7 cellular contexts compared by ENCODE assay signal in the genomic region with DNA sequence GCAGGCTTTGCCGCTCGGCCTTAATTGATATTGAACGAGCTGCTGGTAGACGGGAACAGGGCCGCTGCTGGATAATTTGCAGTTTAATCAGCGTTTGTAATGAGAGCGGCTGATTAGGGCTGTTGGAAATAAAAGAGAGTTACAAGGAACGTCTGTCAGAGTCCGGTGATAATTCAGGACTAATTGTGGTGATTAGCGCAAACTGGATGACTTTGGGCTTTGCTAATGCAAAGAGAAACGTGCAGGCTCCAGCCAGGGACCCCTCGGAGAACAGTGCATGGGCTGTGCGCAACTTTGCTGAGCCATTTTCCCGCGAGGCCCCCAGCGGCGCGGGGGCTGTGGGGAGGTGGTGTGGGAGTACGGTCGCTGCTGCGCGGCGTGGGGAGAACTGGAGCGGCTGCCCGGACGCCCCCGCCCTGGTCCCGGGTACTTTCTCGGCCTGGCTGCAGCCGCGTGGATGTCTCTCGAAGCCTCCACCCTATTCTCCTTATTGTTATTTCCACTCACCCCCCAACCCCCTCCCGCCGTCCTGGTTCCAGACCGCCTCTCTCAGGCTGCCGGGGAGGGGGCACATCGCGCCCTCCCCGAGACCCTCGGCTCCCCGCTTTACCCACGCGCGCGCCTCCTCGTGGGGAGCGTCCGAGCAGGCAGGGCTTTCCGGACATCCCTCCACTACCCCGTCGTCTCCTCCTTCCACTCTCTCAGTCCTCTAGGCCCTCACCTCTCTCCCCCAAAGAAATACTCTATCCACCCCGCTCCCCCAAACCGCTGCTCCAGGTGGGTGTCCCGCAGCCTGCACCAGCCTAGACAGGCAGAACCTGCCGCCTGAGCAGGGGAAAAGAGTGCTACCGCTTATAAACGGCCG.
DNase-seq lines count a peak whose midpoint lies in the region; ATAC-seq, FAIRE-seq and TF ChIP-seq lines count a peak whose summit lies in the region.

No MANE protein-coding gene starts in this region.

- in situ Hi-C loops in GM23248 (cut with MboI), result no loop called here

- no peaks in the 10 kb centered on the region for H4K20me1 ChIP-seq in GM23248 (ENCODE audit: insufficient read depth)
- H4K20me1 ChIP-seq in astrocyte (ENCODE audit: insufficient read depth, low read length), result no peaks in the 10 kb centered on the region

- H3K4me3 Mint-ChIP-seq in astrocyte (ENCODE audit: unreplicated experiment), result peak overlapping the region; percentile 77
- peak overlapping the region; percentile 19 to 73 (median 54) for H3K4me3 Mint-ChIP-seq in immature natural killer cell
- H3K4me3 Mint-ChIP-seq in stimulated activated naive B cell treated with anti-CD40 and anti-IgM and Interleukin-4, amounts not matched to agents 10 μg/mL and 1 μg/mL and 100 μg/mL, for 72 hours, result peak overlapping the region; percentile 78 to 84

- no peaks in the 10 kb centered on the region for H3F3A ChIP-seq in GM23248 (ENCODE audit: insufficient read depth)

- no peaks in the 10 kb centered on the region for H3K36me3 Mint-ChIP-seq in astrocyte (ENCODE audit: low read depth, unreplicated experiment)
- no peaks in the 10 kb centered on the region for H3K36me3 Mint-ChIP-seq in immature natural killer cell
- H3K36me3 Mint-ChIP-seq in stimulated activated naive B cell treated with anti-CD40 and anti-IgM and Interleukin-4, amounts not matched to agents 10 μg/mL and 1 μg/mL and 100 μg/mL, for 72 hours, result no peaks in the 10 kb centered on the region

- no peaks in the 10 kb centered on the region for H3K9me3 ChIP-seq in GM23248 (ENCODE audit: low read depth)
- no peaks in the 10 kb centered on the region for H3K9me3 ChIP-seq in astrocyte (ENCODE audit: insufficient read depth, low read depth, low read length)

- H2AFZ ChIP-seq in GM23248 (peak overlapping the region; percentile 98), astrocyte (ENCODE audit: low read depth, low read length) (peak overlapping the region; percentile 77)

- H3K9me3 Mint-ChIP-seq in astrocyte (ENCODE audit: unreplicated experiment) (peaks cover 2% of the 10 kb centered on the region), immature natural killer cell (peaks cover 0 to 4% (median 0%) of the 10 kb centered on the region in 6 donors)
- H3K9me3 Mint-ChIP-seq in stimulated activated naive B cell treated with anti-CD40 and anti-IgM and Interleukin-4, amounts not matched to agents 10 μg/mL and 1 μg/mL and 100 μg/mL, for 72 hours, result no peaks in the 10 kb centered on the region

- peak overlapping the region; percentile 73 for H3K4me3 ChIP-seq in GM23248
- H3K4me3 ChIP-seq in astrocyte (ENCODE audit: insufficient read depth, low read depth, low read length), result peak overlapping the region; percentile 58

- ATAC-seq in stimulated activated naive B cell treated with anti-CD40 and anti-IgM and Interleukin-4, amounts not matched to agents 10 μg/mL and 1 μg/mL and 100 μg/mL, for 72 hours (replicated peaks), result peak; percentile 38 to 46
- ATAC-seq in GM18502 (IDR thresholded peaks at IDR 0.05; ENCODE audit: poor library complexity, unreplicated experiment) (no peak), GM21529 (IDR thresholded peaks at IDR 0.05; ENCODE audit: unreplicated experiment) (no peak)

- no peak for FAIRE-seq in astrocyte (lab: Jason Lieb, UNC)

- peak overlapping the region; percentile 98 for H3K4me2 ChIP-seq in GM23248 (ENCODE audit: unreplicated experiment)
- H3K4me2 ChIP-seq in astrocyte (ENCODE audit: low read length), result peak overlapping the region; percentile 90

- H3K27ac Mint-ChIP-seq in astrocyte (ENCODE audit: unreplicated experiment) (no peak overlapping the region), immature natural killer cell (no peak overlapping the region)
- H3K27ac Mint-ChIP-seq in stimulated activated naive B cell treated with anti-CD40 and anti-IgM and Interleukin-4, amounts not matched to agents 10 μg/mL and 1 μg/mL and 100 μg/mL, for 72 hours, result peak overlapping the region; percentile 21

- H3K9ac ChIP-seq in GM23248 (peak overlapping the region; percentile 61), astrocyte (ENCODE audit: low read length) (peak overlapping the region; percentile 42)

- DNase-seq in GM23248 (peak; percentile 41), astrocyte (ENCODE audit: low read depth) (no peak), immature natural killer cell (no peak), inferior parietal cortex (ENCODE audit: extremely low spot score) (no peak)
- DNase-seq in stimulated activated naive B cell treated with anti-CD40 and anti-IgM and Interleukin-4, amounts not matched to agents 10 μg/mL and 1 μg/mL and 100 μg/mL, for 72 hours, result no peak

- H3K79me2 ChIP-seq in GM23248 (ENCODE audit: insufficient read depth), result no peaks in the 10 kb centered on the region
- no peaks in the 10 kb centered on the region for H3K79me2 ChIP-seq in astrocyte (ENCODE audit: insufficient read depth, low read length)

- H3K4me1 Mint-ChIP-seq in astrocyte (ENCODE audit: low read depth, unreplicated experiment) (peaks cover 9% of the 10 kb centered on the region), immature natural killer cell (peaks cover 7 to 20% of the 10 kb centered on the region in 2 donors)
- peaks cover 7 to 13% of the 10 kb centered on the region in 2 donors for H3K4me1 Mint-ChIP-seq in stimulated activated naive B cell treated with anti-CD40 and anti-IgM and Interleukin-4, amounts not matched to agents 10 μg/mL and 1 μg/mL and 100 μg/mL, for 72 hours

- H3K36me3 ChIP-seq in GM23248 (ENCODE audit: low read depth) (no peaks in the 10 kb centered on the region), astrocyte (ENCODE audit: insufficient read depth, low read length) (no peaks in the 10 kb centered on the region)

- no peaks in the 10 kb centered on the region for H3K9me2 ChIP-seq in GM23248 (ENCODE audit: insufficient read depth)

- no peak overlapping the region for H3K27ac ChIP-seq in GM23248
- no peak overlapping the region for H3K27ac ChIP-seq in astrocyte (ENCODE audit: low read depth, low read length)

- H3K27me3 ChIP-seq in GM23248 (replicated peaks; ENCODE audit: insufficient read depth) (no peaks in the 10 kb centered on the region), astrocyte (ENCODE audit: insufficient read depth, low read length) (peaks cover 9% of the 10 kb centered on the region)

- H3K4me1 ChIP-seq in GM23248 (ENCODE audit: insufficient read depth), result peaks cover 8% of the 10 kb centered on the region; the same call in 1 of the 2 replicates
- H3K4me1 ChIP-seq in astrocyte (ENCODE audit: insufficient read depth, low read length), result peaks cover 10% of the 10 kb centered on the region

- 7 to 11% methylated on average over 38 to 58 of the region's 58 CpGs for WGBS in GM23248 (ENCODE audit: low coverage in 1 of 2, low lambda C conversion rate in 2 of 2, missing lambda C conversion rate in 2 of 2), 2 experiments

- no peak for TF ChIP-seq CTCF in astrocyte (IDR thresholded peaks at IDR 0.05; ENCODE audit: insufficient read depth, low read depth, low read length)

- H3K27me3 Mint-ChIP-seq in astrocyte (ENCODE audit: low read depth, unreplicated experiment) (peaks cover 42% of the 10 kb centered on the region), immature natural killer cell (ENCODE audit: low read depth in 3 of 3) (peaks cover 8 to 17% (median 11%) of the 10 kb centered on the region in 3 donors)
- H3K27me3 Mint-ChIP-seq in stimulated activated naive B cell treated with anti-CD40 and anti-IgM and Interleukin-4, amounts not matched to agents 10 μg/mL and 1 μg/mL and 100 μg/mL, for 72 hours, result peaks cover 33 to 52% of the 10 kb centered on the region in 2 donors

Comparison
In these comparisons a context has a peak if more than half of its experiments do, and no peak if none do; other contexts are left out.
1. ATAC-seq: peak in stimulated activated naive B cell treated with anti-CD40 and anti-IgM and Interleukin-4, amounts not matched to agents 10 μg/mL and 1 μg/mL and 100 μg/mL, for 72 hours (2 of 2); none in GM18502 (single experiment) and GM21529 (single experiment).
2. Peak in every context shown above with its lines, with median percentiles within 50 percentile points of each other: H3K4me3 Mint-ChIP-seq.